In genomic region chr5:155514105-155514563, GRCh38 we compare ENCODE assay signal across 1 cellular context.
TF ChIP-seq lines count a peak whose summit lies in the region.

No MANE protein-coding gene starts in this region.

TF ChIP-seq in HepG2, 621 proteins besides CTCF, POLR2A, EP300 and RAD21 (continued from another document and continues in another):
- TF ChIP-seq ZNF710 (CRISPR knock-in tag; IDR thresholded peaks at IDR 0.05; ENCODE audit: borderline replicate concordance) (peak; percentile 77; the same call in 1 of the 2 replicates), POGZ (CRISPR knock-in tag; IDR thresholded peaks at IDR 0.05) (peak; percentile 20; the same call in 1 of the 2 replicates), ZBTB1 (CRISPR knock-in tag; IDR thresholded peaks at IDR 0.05; ENCODE audit: borderline replicate concordance) (no peak), HNF4G (IDR thresholded peaks at IDR 0.05; ENCODE audit: borderline replicate concordance, low read depth, low read length) (peak; percentile 71), HNF4G (CRISPR knock-in tag; IDR thresholded peaks at IDR 0.05; ENCODE audit: borderline replicate concordance, low read depth) (no peak), SNAPC5 (CRISPR knock-in tag; IDR thresholded peaks at IDR 0.05; ENCODE audit: borderline replicate concordance) (no peak), REPIN1 (CRISPR knock-in tag; IDR thresholded peaks at IDR 0.05; ENCODE audit: borderline replicate concordance, low read depth) (peak; percentile 75; the same call in 1 of the 2 replicates), SRSF9 (IDR thresholded peaks at IDR 0.05; ENCODE audit: borderline replicate concordance, insufficient read depth, low read depth, low read length, poor library complexity, severe bottlenecking) (no peak), ZBTB7B (CRISPR knock-in tag; IDR thresholded peaks at IDR 0.05) (0 out of 2 replicates have a peak, but pooled peaks have one; percentile 23), ZNF639 (CRISPR knock-in tag; conservative IDR thresholded peaks at IDR 0.05) (no peak), ASH2L (IDR thresholded peaks at IDR 0.05; ENCODE audit: insufficient read length, low read depth, low read length) (peak; percentile 70), ISL2 (CRISPR knock-in tag; IDR thresholded peaks at IDR 0.05) (peak; percentile 44), BCL3 (CRISPR knock-in tag; IDR thresholded peaks at IDR 0.05) (no peak), ZNF264 (CRISPR knock-in tag; IDR thresholded peaks at IDR 0.05) (0 out of 2 replicates have a peak, but pooled peaks have one; percentile 34), ZNF350 (CRISPR knock-in tag; IDR thresholded peaks at IDR 0.05; ENCODE audit: borderline replicate concordance, low read depth) (no peak), AHDC1 (CRISPR knock-in tag; IDR thresholded peaks at IDR 0.05; ENCODE audit: borderline replicate concordance) (peak; percentile 85; the same call in 1 of the 2 replicates), ZNF549 (CRISPR knock-in tag; IDR thresholded peaks at IDR 0.05) (no peak), GFI1 (CRISPR knock-in tag; IDR thresholded peaks at IDR 0.05; ENCODE audit: borderline replicate concordance) (peak; percentile 73), TEAD3 (CRISPR knock-in tag; optimal IDR thresholded peaks at IDR 0.05; ENCODE audit: borderline replicate concordance) (peak; percentile 96), YY1 (IDR thresholded peaks at IDR 0.05; ENCODE audit: insufficient read depth, insufficient replicate concordance, low read depth, low read length) (no peak), ZXDC (CRISPR knock-in tag; IDR thresholded peaks at IDR 0.05) (no peak), TOPORS (CRISPR knock-in tag; IDR thresholded peaks at IDR 0.05) (no peak), ZNF281 (CRISPR knock-in tag; IDR thresholded peaks at IDR 0.05; ENCODE audit: borderline replicate concordance) (no peak), MIXL1 (CRISPR knock-in tag; IDR thresholded peaks at IDR 0.05) (peak; percentile 73; the same call in 1 of the 2 replicates), ZNF512 (CRISPR knock-in tag; IDR thresholded peaks at IDR 0.05) (no peak), CEBPZ (IDR thresholded peaks at IDR 0.05; ENCODE audit: low read length) (no peak), RFXAP (CRISPR knock-in tag; IDR thresholded peaks at IDR 0.05; ENCODE audit: borderline replicate concordance) (0 out of 2 replicates have a peak, but pooled peaks have one; percentile 24), RFXANK (CRISPR knock-in tag; IDR thresholded peaks at IDR 0.05) (no peak), SMAD3 (CRISPR knock-in tag; IDR thresholded peaks at IDR 0.05) (0 out of 2 replicates have a peak, but pooled peaks have one; percentile 32), SOX13 (IDR thresholded peaks at IDR 0.05) (peak; percentile 39; the same call in 1 of the 2 replicates), SOX13 (CRISPR knock-in tag; conservative IDR thresholded peaks at IDR 0.05 in 1 of 2, IDR thresholded peaks at IDR 0.05 in 1 of 2) (peak in 1 of 2 experiments; percentile 76; a peak in 2 of 4 replicates)
